Comparison of ENCODE assay signal across 33 cellular contexts in genomic region chr6:112382778-112383177, GRCh38. TPM values are rescaled to one million over a fixed set of nuclear protein-coding genes. Genes with fewer than 3 reads are reported as not detected.
"Had no signal": no experiment of that assay in that cellular context is flagged by ENCODE, and none has a peak within 500 bp of the region (broad histone marks: within the 10 kb centered on the region; RNA-seq: fewer than 3 reads in every experiment).

No MANE protein-coding gene starts in this region.

- H3K36me3 ChIP-seq: brain microvascular endothelial cell, esophagus muscularis mucosa, gastrocnemius medialis, heart left ventricle had no signal

- H3K27ac ChIP-seq: brain microvascular endothelial cell, esophagus muscularis mucosa, foreskin keratinocyte, gastrocnemius medialis, heart left ventricle had no signal

- H3K4me1 ChIP-seq: esophagus muscularis mucosa, foreskin keratinocyte, gastrocnemius medialis, heart left ventricle had no signal

- DNase-seq: activated CD4-positive, alpha-beta memory T cell treated with anti-CD3 and anti-CD28 coated beads, Interleukin-2, amount 10 ng/mL, durations not matched to agents 7 days and 5 days; activated CD4-positive, alpha-beta T cell treated with anti-CD3 and anti-CD28 coated beads for 36 hours; activated CD4-positive, alpha-beta T cell treated with anti-CD3 and anti-CD28 coated beads, Interleukin-2, amount 10 ng/mL, durations not matched to agents 24 days and 14 days; activated CD4-positive, alpha-beta T cell treated with anti-CD3 and anti-CD28 coated beads, Interleukin-2, amount 50 U/mL, for 4 hours; activated CD4-positive, CD25-positive, alpha-beta regulatory T cell; activated CD4-positive, CD25-positive, alpha-beta regulatory T cell treated with anti-CD3 and anti-CD28 coated beads, Interleukin-2, amount 50 U/mL, for 72 hours; activated CD8-positive, alpha-beta memory T cell treated with anti-CD3 and anti-CD28 coated beads, Interleukin-2, amount 50 U/mL, for 48 hours; activated effector memory CD4-positive, alpha-beta T cell treated with Interleukin-2 at 50 U/mL for 16 hours; activated gamma-delta T cell treated with Interleukin-2 at 50 U/mL for 16 hours; activated naive CD4-positive, alpha-beta T cell treated with anti-CD3 and anti-CD28 coated beads, Interleukin-2, amount 50 U/mL, for 16 hours; activated naive CD4-positive, alpha-beta T cell treated with Interleukin-2 at 50 U/mL for 16 hours; activated T-cell treated with anti-CD3 and anti-CD28 coated beads for 4 hours; activated T-cell treated with anti-CD3 and anti-CD28 coated beads, Interleukin-2, amount 50 U/mL, for 4 hours; amniotic stem cell; anterior cingulate cortex; brain microvascular endothelial cell; cortex of kidney; dermis blood vessel endothelial cell; effector CD4-positive, alpha-beta T cell; effector memory CD8-positive, alpha-beta T cell; erythroblast; foreskin keratinocyte; gastrocnemius medialis; glutamatergic neuron; heart left ventricle; T-helper 2 cell had no signal

- H3K4me1 Mint-ChIP-seq: activated CD4-positive, alpha-beta memory T cell treated with anti-CD3 and anti-CD28 coated beads, Interleukin-2, amount 10 ng/mL, durations not matched to agents 7 days and 5 days; activated CD4-positive, alpha-beta T cell treated with anti-CD3 and anti-CD28 coated beads for 36 hours; activated CD4-positive, alpha-beta T cell treated with anti-CD3 and anti-CD28 coated beads, Interleukin-2, amount 10 ng/mL, durations not matched to agents 24 days and 14 days; activated T-helper 17 cell treated with anti-CD3 and anti-CD28 coated beads, Interleukin-2, amount 50 U/mL, for 72 hours; central memory CD8-positive, alpha-beta T cell had no signal

- H3K9me3 Mint-ChIP-seq: activated CD4-positive, alpha-beta memory T cell treated with anti-CD3 and anti-CD28 coated beads, Interleukin-2, amount 10 ng/mL, durations not matched to agents 7 days and 5 days; activated CD4-positive, alpha-beta T cell treated with anti-CD3 and anti-CD28 coated beads, Interleukin-2, amount 10 ng/mL, durations not matched to agents 24 days and 14 days; activated T-cell treated with anti-CD3 and anti-CD28 coated beads, Interleukin-2, amount 50 U/mL, for 4 hours; activated T-helper 17 cell treated with anti-CD3 and anti-CD28 coated beads, Interleukin-2, amount 50 U/mL, for 72 hours; central memory CD8-positive, alpha-beta T cell had no signal

- H3K27ac Mint-ChIP-seq: activated CD4-positive, alpha-beta memory T cell treated with anti-CD3 and anti-CD28 coated beads, Interleukin-2, amount 10 ng/mL, durations not matched to agents 7 days and 5 days; activated CD4-positive, alpha-beta T cell treated with anti-CD3 and anti-CD28 coated beads for 36 hours; activated CD4-positive, alpha-beta T cell treated with anti-CD3 and anti-CD28 coated beads, Interleukin-2, amount 10 ng/mL, durations not matched to agents 24 days and 14 days; activated naive CD8-positive, alpha-beta T cell; activated T-helper 17 cell treated with anti-CD3 and anti-CD28 coated beads, Interleukin-2, amount 50 U/mL, for 72 hours; effector memory CD8-positive, alpha-beta T cell had no signal

- H3K27me3 ChIP-seq: brain microvascular endothelial cell, esophagus muscularis mucosa, foreskin keratinocyte, gastrocnemius medialis, heart left ventricle had no signal

- ATAC-seq: activated CD4-positive, alpha-beta T cell treated with anti-CD3 and anti-CD28 coated beads for 36 hours; activated T-cell treated with anti-CD3 and anti-CD28 coated beads, Interleukin-2, amount 50 U/mL, for 4 hours; activated T-helper 17 cell treated with anti-CD3 and anti-CD28 coated beads, Interleukin-2, amount 50 U/mL, for 72 hours; effector memory CD8-positive, alpha-beta T cell; foreskin keratinocyte; gastrocnemius medialis; heart left ventricle had no signal

- H3K4me3 Mint-ChIP-seq: activated CD4-positive, alpha-beta memory T cell treated with anti-CD3 and anti-CD28 coated beads, Interleukin-2, amount 10 ng/mL, durations not matched to agents 7 days and 5 days; activated CD4-positive, alpha-beta T cell treated with anti-CD3 and anti-CD28 coated beads for 36 hours; activated CD4-positive, alpha-beta T cell treated with anti-CD3 and anti-CD28 coated beads, Interleukin-2, amount 10 ng/mL, durations not matched to agents 24 days and 14 days; activated naive CD8-positive, alpha-beta T cell; activated T-cell treated with anti-CD3 and anti-CD28 coated beads, Interleukin-2, amount 50 U/mL, for 4 hours; activated T-helper 17 cell treated with anti-CD3 and anti-CD28 coated beads, Interleukin-2, amount 50 U/mL, for 72 hours; central memory CD8-positive, alpha-beta T cell; effector memory CD8-positive, alpha-beta T cell had no signal

- H3K4me3 ChIP-seq: esophagus muscularis mucosa, gastrocnemius medialis, heart left ventricle had no signal

- H3K36me3 Mint-ChIP-seq: activated naive CD8-positive, alpha-beta T cell had no signal

- H3K9me3 ChIP-seq: esophagus muscularis mucosa, gastrocnemius medialis had no signal

RNA-seq across cellular contexts. Expression of gene RFPL4B, which starts 35.6 kb away (rescaled TPM):
- total RNA-seq: activated CD4-positive, alpha-beta memory T cell treated with anti-CD3 and anti-CD28 coated beads, Interleukin-2, amount 10 ng/mL, durations not matched to agents 7 days and 5 days; activated CD4-positive, alpha-beta T cell treated with anti-CD3 and anti-CD28 coated beads for 36 hours; activated CD4-positive, alpha-beta T cell treated with anti-CD3 and anti-CD28 coated beads, Interleukin-2, amount 10 ng/mL, durations not matched to agents 24 days and 14 days; activated T-cell treated with anti-CD3 and anti-CD28 coated beads, Interleukin-2, amount 50 U/mL, for 4 hours; activated T-helper 17 cell treated with anti-CD3 and anti-CD28 coated beads, Interleukin-2, amount 50 U/mL, for 72 hours; bronchial epithelial cell; chondrocyte; esophagus muscularis mucosa; foreskin keratinocyte; gastrocnemius medialis; T-helper 1 cell treated with Interleukin-12 subunit alpha and Interleukin-12 subunit beta and Interleukin-4 antibody, amounts not matched to agents 30 ng/mL and 1 ng/mL, for 36 hours had no signal
